ENCODE assay signal across 8 cellular contexts in the genomic region with DNA sequence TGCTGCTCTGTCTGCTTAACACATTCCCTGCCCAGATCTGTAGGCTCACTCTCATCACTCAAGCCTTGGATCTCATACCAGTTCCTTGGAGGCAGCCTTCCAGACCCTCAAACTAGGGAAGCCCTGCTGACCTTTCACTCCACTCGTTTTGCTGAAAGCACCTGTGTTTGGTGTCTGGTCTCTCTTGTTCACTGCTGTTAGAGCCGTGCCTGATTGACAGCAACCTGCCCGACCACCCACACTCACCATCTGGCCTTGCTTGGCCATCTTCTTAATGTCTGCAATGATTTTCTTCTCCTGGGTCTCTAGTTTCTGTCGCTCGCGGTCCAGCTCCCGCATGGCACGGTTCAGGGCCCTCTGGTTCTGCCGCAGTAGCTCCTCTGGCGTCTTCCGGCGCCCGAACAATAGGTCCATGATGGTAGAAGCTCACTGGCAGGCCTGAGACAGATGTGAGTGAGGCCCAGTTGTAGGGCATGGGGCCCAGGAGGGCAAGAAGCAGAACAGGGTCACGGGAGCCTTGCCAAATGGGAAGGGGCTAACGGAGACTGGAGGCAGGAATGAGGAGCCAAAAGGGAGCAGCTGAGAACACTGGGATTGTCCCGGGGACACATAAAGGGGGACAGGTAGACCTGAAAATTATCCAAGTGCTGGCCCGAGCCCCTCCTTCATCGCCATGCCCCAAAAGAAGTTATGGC. TPM values are rescaled to one million over a fixed set of nuclear protein-coding genes. Genes with fewer than 3 reads are reported as not detected.
DNase-seq lines count a peak whose midpoint lies in the region; ATAC-seq and TF ChIP-seq lines count a peak whose summit lies in the region.

No MANE protein-coding gene starts in this region.

- peaks cover 50% of the 10 kb centered on the region for H3K36me3 ChIP-seq in CD4-positive, CD25-positive, alpha-beta regulatory T cell (ENCODE audit: control insufficient read depth, insufficient read depth, low read length)
- no peaks in the 10 kb centered on the region for H3K36me3 ChIP-seq in PC-9 (ENCODE audit: low read depth)
- peaks cover 65% of the 10 kb centered on the region for H3K36me3 ChIP-seq in endodermal cell (ENCODE audit: control insufficient read depth, insufficient read depth, low read length)
- peaks cover 52 to 66% of the 10 kb centered on the region in 2 donors for H3K36me3 ChIP-seq in neuronal stem cell (replicated peaks in 1 of 2; ENCODE audit: control insufficient read depth in 2 of 2, insufficient read depth in 2 of 2, low read length in 2 of 2)

- no peak overlapping the region for H4K8ac ChIP-seq in neuronal stem cell (ENCODE audit: low read depth, low read length)

- H3K79me1 ChIP-seq in neuronal stem cell (ENCODE audit: low read depth, low read length): peaks cover 13% of the 10 kb centered on the region

- H2BK120ac ChIP-seq in neuronal stem cell (ENCODE audit: low read depth, low read length): no peak overlapping the region

- peaks cover 0 to 2% (median 0%) of the 10 kb centered on the region in 7 donors for H3K9me3 Mint-ChIP-seq in CD4-positive, CD25-positive, alpha-beta regulatory T cell
- H3K9me3 Mint-ChIP-seq in endodermal cell: no peaks in the 10 kb centered on the region

- H2BK12ac ChIP-seq in neuronal stem cell (ENCODE audit: low read length): no peak overlapping the region

- WGBS in endodermal cell (ENCODE audit: insufficient coverage in 1 of 2, insufficient read length in 1 of 2), 2 experiments: 77 to 79% methylated on average over 15 to 18 of the region's 18 CpGs
- no CpG with 5 or more reads among the region's 18 CpGs for WGBS in neuronal stem cell (ENCODE audit: extremely low coverage in 2 of 2, insufficient read length in 2 of 2, insufficient replicate concordance in 1 of 2), 2 donors

- H3K27me3 Mint-ChIP-seq in CD4-positive, CD25-positive, alpha-beta regulatory T cell: no peaks in the 10 kb centered on the region
- H3K27me3 Mint-ChIP-seq in endodermal cell (ENCODE audit: insufficient read depth): no peaks in the 10 kb centered on the region

- H3K9me3 ChIP-seq in CD4-positive, CD25-positive, alpha-beta regulatory T cell (ENCODE audit: control insufficient read depth in 2 of 2, low read length in 2 of 2): no peaks in the 10 kb centered on the region
- H3K9me3 ChIP-seq in PC-9 (ENCODE audit: insufficient read depth, low read depth) (no peaks in the 10 kb centered on the region), endodermal cell (ENCODE audit: control insufficient read depth, low read length) (no peaks in the 10 kb centered on the region), neuronal stem cell (replicated peaks in 1 of 2; ENCODE audit: control insufficient read depth in 2 of 2, insufficient read depth in 1 of 2, low read depth in 1 of 2, low read length in 2 of 2) (no peaks in the 10 kb centered on the region)

- POLR2A ChIA-PET in PC-9 (lab: Charles Lee; ENCODE audit: unreplicated experiment): no interaction called here

- no peak overlapping the region for H3K23ac ChIP-seq in neuronal stem cell (ENCODE audit: low read depth, low read length, poor library complexity)

- no TSS peak for BruUV-seq in PC-9 (replicated peaks; lab: Mats Ljungman, UMichigan)

- no peak overlapping the region for H2BK15ac ChIP-seq in neuronal stem cell (ENCODE audit: low read length)

- peak overlapping the region; percentile 75 to 99 (median 99) for H3K27ac Mint-ChIP-seq in CD4-positive, CD25-positive, alpha-beta regulatory T cell
- H3K27ac Mint-ChIP-seq in endodermal cell: peak overlapping the region; percentile 99

- ATAC-seq in CD4-positive, CD25-positive, alpha-beta regulatory T cell (ENCODE audit: low read depth in 2 of 2): no peak
- ATAC-seq in GM21576 (IDR thresholded peaks at IDR 0.05; ENCODE audit: unreplicated experiment) (no peak), GM18502 (IDR thresholded peaks at IDR 0.05; ENCODE audit: poor library complexity, unreplicated experiment) (no peak)

- H3K79me2 ChIP-seq in PC-9 (ENCODE audit: low read depth): peaks cover 17% of the 10 kb centered on the region

- no peak overlapping the region for H3K14ac ChIP-seq in neuronal stem cell (ENCODE audit: low read length)

- H3K36me3 Mint-ChIP-seq in CD4-positive, CD25-positive, alpha-beta regulatory T cell: peaks cover 28% of the 10 kb centered on the region
- peaks cover 48% of the 10 kb centered on the region for H3K36me3 Mint-ChIP-seq in endodermal cell (ENCODE audit: low read depth)

- H3K4me1 ChIP-seq in CD4-positive, CD25-positive, alpha-beta regulatory T cell (ENCODE audit: control insufficient read depth, insufficient read depth, low read length, poor library complexity, severe bottlenecking): peaks cover 42% of the 10 kb centered on the region
- peaks cover 7% of the 10 kb centered on the region; the same call in 1 of the 2 replicates for H3K4me1 ChIP-seq in PC-9 (replicated peaks; ENCODE audit: insufficient read depth)
- no peaks in the 10 kb centered on the region for H3K4me1 ChIP-seq in endodermal cell (ENCODE audit: control insufficient read depth, insufficient read depth, low read length)
- H3K4me1 ChIP-seq in neuronal stem cell (ENCODE audit: control insufficient read depth in 2 of 2, insufficient read depth in 1 of 2, low read depth in 1 of 2, low read length in 2 of 2): peaks cover 9 to 19% of the 10 kb centered on the region in 2 donors

- peak overlapping the region; percentile 84 for H3K4me3 ChIP-seq in CD4-positive, CD25-positive, alpha-beta regulatory T cell (ENCODE audit: low read depth, low read length)
- peak overlapping the region; percentile 73 for H3K4me3 ChIP-seq in PC-9
- peak overlapping the region; percentile 86 for H3K4me3 ChIP-seq in endodermal cell (ENCODE audit: low read length)
- peak overlapping the region; percentile 58 to 90 for H3K4me3 ChIP-seq in neuronal stem cell (ENCODE audit: low read length in 2 of 2)

- intact Hi-C loops in PC-9 (cut with micrococcal nuclease; ENCODE audit: unreplicated experiment): no loop called here

- CTCF ChIA-PET in PC-9 (lab: Charles Lee): no interaction called here

- H2BK5ac ChIP-seq in neuronal stem cell (ENCODE audit: low read length): no peak overlapping the region

- H3K4me2 ChIP-seq in PC-9 (peak overlapping the region; percentile 82), neuronal stem cell (ENCODE audit: insufficient read depth, low read length, poor library complexity, severe bottlenecking) (peak overlapping the region; percentile 81)

- no peak for DNase-seq in CD4-positive, CD25-positive, alpha-beta regulatory T cell
- no peak for DNase-seq in PC-9
- peak; percentile 67 for DNase-seq in endodermal cell
- DNase-seq in neuronal stem cell (ENCODE audit: low spot score): no peak
- no peak for DNase-seq in COLO829 (ENCODE audit: low spot score)
- no peak for DNase-seq in cerebellar cortex (ENCODE audit: low spot score)

- H2AK5ac ChIP-seq in neuronal stem cell (ENCODE audit: low read depth, low read length): no peak overlapping the region

- H3K27ac ChIP-seq in CD4-positive, CD25-positive, alpha-beta regulatory T cell (ENCODE audit: insufficient read depth, low read length, poor library complexity, severe bottlenecking): peak overlapping the region; percentile 98
- H3K27ac ChIP-seq in PC-9 (peak overlapping the region; percentile 41; the same call in 1 of the 2 replicates), endodermal cell (ENCODE audit: low read depth, low read length) (peak overlapping the region; percentile 84), neuronal stem cell (replicated peaks; ENCODE audit: low read length) (peak overlapping the region; percentile 85)

- no peak overlapping the region for H3K18ac ChIP-seq in neuronal stem cell (ENCODE audit: low read length)

- peaks cover 0 to 63% (median 33%) of the 10 kb centered on the region in 4 donors for H3K4me1 Mint-ChIP-seq in CD4-positive, CD25-positive, alpha-beta regulatory T cell
- H3K4me1 Mint-ChIP-seq in endodermal cell: peaks cover 27% of the 10 kb centered on the region

- H4K91ac ChIP-seq in neuronal stem cell (ENCODE audit: low read depth, low read length, poor library complexity): no peak overlapping the region

- H2AFZ ChIP-seq in PC-9 (no peak overlapping the region), neuronal stem cell (ENCODE audit: low read length) (no peak overlapping the region)

- peak overlapping the region; percentile 93 to 97 (median 96) for H3K4me3 Mint-ChIP-seq in CD4-positive, CD25-positive, alpha-beta regulatory T cell
- peak overlapping the region; percentile 91 for H3K4me3 Mint-ChIP-seq in endodermal cell

- H3K27me3 ChIP-seq in CD4-positive, CD25-positive, alpha-beta regulatory T cell (ENCODE audit: control insufficient read depth, insufficient read depth, low read length): no peaks in the 10 kb centered on the region
- H3K27me3 ChIP-seq in PC-9 (ENCODE audit: insufficient read depth, low read depth) (no peaks in the 10 kb centered on the region), endodermal cell (ENCODE audit: control insufficient read depth, insufficient read depth, low read length, poor library complexity, severe bottlenecking) (no peaks in the 10 kb centered on the region), neuronal stem cell (ENCODE audit: control insufficient read depth in 3 of 3, insufficient read depth in 3 of 3, low read depth in 1 of 3, low read length in 3 of 3) (no peaks in the 10 kb centered on the region)

- H4K20me1 ChIP-seq in PC-9 (ENCODE audit: insufficient read depth): no peaks in the 10 kb centered on the region

- no peaks in the 10 kb centered on the region for H3K9me2 ChIP-seq in PC-9 (ENCODE audit: insufficient read depth)

- no peak overlapping the region for H3K4ac ChIP-seq in neuronal stem cell (ENCODE audit: low read length)

- peaks cover 22% of the 10 kb centered on the region; the same call in 1 of the 2 replicates for H3F3A ChIP-seq in PC-9 (ENCODE audit: insufficient read depth, low read depth)

- TF ChIP-seq CTCF in PC-9 (conservative IDR thresholded peaks at IDR 0.05): no peak
- no peak for TF ChIP-seq CTCF in endodermal cell (conservative IDR thresholded peaks at IDR 0.05)

- H3K9ac ChIP-seq in endodermal cell (ENCODE audit: extremely low read depth, low read length, poor library complexity, severe bottlenecking) (peak overlapping the region; percentile 70), neuronal stem cell (ENCODE audit: low read depth, low read length, poor library complexity) (peak overlapping the region; percentile 94)

RNA-seq across cellular contexts. Expression of gene CHMP2A, which starts 1.0 kb away (rescaled TPM):
- total RNA-seq in CD4-positive, CD25-positive, alpha-beta regulatory T cell: 83.1 TPM
- 100 to 1,000 TPM; 210 to 273 (median 240) TPM for polyA plus RNA-seq in CD4-positive, CD25-positive, alpha-beta regulatory T cell
- total RNA-seq in PC-9 (2021) (149 and 186 TPM in 2 replicates), endodermal cell (100 to 1,000 TPM in 1 of 2 donors, 10 to 100 TPM in 1; 97.7 to 147 TPM)
- 99.3 TPM for polyA plus RNA-seq in endodermal cell (2013, experiment 1 of 2)
- polyA plus RNA-seq in endodermal cell (2013, experiment 2 of 2): 93.6 TPM
- polyA plus RNA-seq in neuronal stem cell (2013, experiment 1 of 2): 108 TPM
- polyA plus RNA-seq in neuronal stem cell (2013, experiment 2 of 2): 109 TPM

RNA-seq across cellular contexts. Expression of gene UBE2M, which starts 4.5 kb away (rescaled TPM):
- 50.2 TPM for total RNA-seq in CD4-positive, CD25-positive, alpha-beta regulatory T cell
- 10 to 100 TPM in 2 of 4 donors, 1 to 10 TPM in 2; 8.7 to 17.2 (median 12.9) TPM for polyA plus RNA-seq in CD4-positive, CD25-positive, alpha-beta regulatory T cell
- total RNA-seq in PC-9 (2021) (not detected in 2 replicates), endodermal cell (100 to 1,000 TPM in 1 of 2 donors, 10 to 100 TPM in 1; 90.8 to 116 TPM)
- polyA plus RNA-seq in endodermal cell (2013, experiment 1 of 2): 92.6 TPM
- polyA plus RNA-seq in endodermal cell (2013, experiment 2 of 2): 101 TPM
- polyA plus RNA-seq in neuronal stem cell (2013, experiment 1 of 2): 86.2 TPM
- polyA plus RNA-seq in neuronal stem cell (2013, experiment 2 of 2): 86.9 TPM

RNA-seq across cellular contexts. Expression of gene TRIM28, which starts 10.1 kb away (rescaled TPM):
- total RNA-seq in CD4-positive, CD25-positive, alpha-beta regulatory T cell: 379 TPM
- polyA plus RNA-seq in CD4-positive, CD25-positive, alpha-beta regulatory T cell: 10 to 100 TPM; 34.5 to 52.4 (median 44.0) TPM
- total RNA-seq in PC-9 (2021): 311 and 322 TPM in 2 replicates
- 100 to 1,000 TPM; 809 to 859 TPM for total RNA-seq in endodermal cell
- 758 TPM for polyA plus RNA-seq in endodermal cell (2013, experiment 1 of 2)
- 628 TPM for polyA plus RNA-seq in endodermal cell (2013, experiment 2 of 2)
- 759 TPM for polyA plus RNA-seq in neuronal stem cell (2013, experiment 1 of 2)
- polyA plus RNA-seq in neuronal stem cell (2013, experiment 2 of 2): 741 TPM

RNA-seq across cellular contexts. Expression of gene MZF1, which starts 19.2 kb away (rescaled TPM):
- total RNA-seq in CD4-positive, CD25-positive, alpha-beta regulatory T cell: 15.6 TPM
- 1 to 10 TPM; 7.4 to 8.9 (median 7.9) TPM for polyA plus RNA-seq in CD4-positive, CD25-positive, alpha-beta regulatory T cell
- not detected in 2 replicates for total RNA-seq in PC-9 (2021)
- total RNA-seq in endodermal cell: 10 to 100 TPM; 24.3 to 33.1 TPM
- polyA plus RNA-seq in endodermal cell (2013, experiment 1 of 2): 26.1 TPM
- polyA plus RNA-seq in endodermal cell (2013, experiment 2 of 2): 22.6 TPM
- 17.1 TPM for polyA plus RNA-seq in neuronal stem cell (2013, experiment 1 of 2)
- 16.7 TPM for polyA plus RNA-seq in neuronal stem cell (2013, experiment 2 of 2)

RNA-seq across cellular contexts. Expression of gene ZBTB45, which starts 34.3 kb away (rescaled TPM):
- 8.0 TPM for total RNA-seq in CD4-positive, CD25-positive, alpha-beta regulatory T cell
- 1 to 10 TPM; 4.2 to 5.7 (median 4.9) TPM for polyA plus RNA-seq in CD4-positive, CD25-positive, alpha-beta regulatory T cell
- total RNA-seq in PC-9 (2021) (8.1 and 8.9 TPM in 2 replicates), endodermal cell (10 to 100 TPM; 19.0 to 19.4 TPM)
- polyA plus RNA-seq in endodermal cell (2013, experiment 1 of 2): 19.3 TPM
- 18.3 TPM for polyA plus RNA-seq in endodermal cell (2013, experiment 2 of 2)
- 14.3 TPM for polyA plus RNA-seq in neuronal stem cell (2013, experiment 1 of 2)
- polyA plus RNA-seq in neuronal stem cell (2013, experiment 2 of 2): 14.8 TPM

Comparison
In these comparisons a context has a peak if more than half of its experiments do, and no peak if none do; other contexts are left out.
1. H3K27ac ChIP-seq: peak in every context shown above with its lines; median percentile 98 in CD4-positive, CD25-positive, alpha-beta regulatory T cell; 85 in neuronal stem cell; 84 in endodermal cell; 41 in PC-9.
2. RNA of gene UBE2M, which starts 4.5 kb away (total RNA-seq): 90.8 to 116 TPM in endodermal cell and 50.2 TPM in CD4-positive, CD25-positive, alpha-beta regulatory T cell (single experiment); not detected in PC-9; every median in the first group is over 10 times any median in the second.
3. Peak in every context shown above with its lines, with median percentiles within 50 percentile points of each other: H3K4me3 ChIP-seq.